23 cellular contexts compared by ENCODE assay signal in genomic region chr4:111449657-111450056, GRCh38.
"Had no signal": no experiment of that assay in that cellular context is flagged by ENCODE, and none has a peak within 500 bp of the region (broad histone marks: within the 10 kb centered on the region; RNA-seq: fewer than 3 reads in every experiment).

No MANE protein-coding gene starts in this region.

- ATAC-seq: activated CD4-positive, alpha-beta T cell treated with anti-CD3 and anti-CD28 coated beads for 36 hours; Right ventricle myocardium inferior; T-cell had no signal

- H3K4me3 Mint-ChIP-seq: activated CD4-positive, alpha-beta memory T cell treated with anti-CD3 and anti-CD28 coated beads, Interleukin-2, amount 10 ng/mL, durations not matched to agents 7 days and 5 days; activated CD4-positive, alpha-beta T cell treated with anti-CD3 and anti-CD28 coated beads for 36 hours; activated naive CD4-positive, alpha-beta T cell treated with anti-CD3 and anti-CD28 coated beads, Interleukin-2, amount 50 U/mL, for 24 hours; central memory CD8-positive, alpha-beta T cell; T-cell had no signal

- DNase-seq: activated CD4-positive, alpha-beta memory T cell treated with anti-CD3 and anti-CD28 coated beads, Interleukin-2, amount 10 ng/mL, durations not matched to agents 7 days and 5 days; activated CD4-positive, alpha-beta T cell treated with anti-CD3 and anti-CD28 coated beads for 36 hours; activated CD4-positive, alpha-beta T cell treated with anti-CD3 and anti-CD28 coated beads, Interleukin-2, amount 50 U/mL, for 1 hour; activated CD4-positive, CD25-positive, alpha-beta regulatory T cell; activated effector memory CD4-positive, alpha-beta T cell treated with Interleukin-2 at 50 U/mL for 16 hours; activated naive CD4-positive, alpha-beta T cell; activated T-cell treated with anti-CD3 and anti-CD28 coated beads, Interleukin-2, amount 50 U/mL, for 1 hour; aorta; Karpas-422; NCI-H1105 treated with DMSO at 0.1 percent for 48 hours; NCI-H1436 treated with DMSO at 0.1 percent for 48 hours; NCI-H187; NCI-H2081; NCI-H446; NCI-H524; PC-9; T-cell; T-helper 2 cell; T1000 had no signal

- H3K27me3 Mint-ChIP-seq: activated CD4-positive, alpha-beta memory T cell treated with anti-CD3 and anti-CD28 coated beads, Interleukin-2, amount 10 ng/mL, durations not matched to agents 7 days and 5 days; activated CD4-positive, alpha-beta T cell treated with anti-CD3 and anti-CD28 coated beads for 36 hours; activated naive CD4-positive, alpha-beta T cell treated with anti-CD3 and anti-CD28 coated beads, Interleukin-2, amount 50 U/mL, for 24 hours; central memory CD8-positive, alpha-beta T cell; T-cell had no signal

- H3K36me3 Mint-ChIP-seq: activated naive CD4-positive, alpha-beta T cell treated with anti-CD3 and anti-CD28 coated beads, Interleukin-2, amount 50 U/mL, for 24 hours; T-cell had no signal

- H3K27ac ChIP-seq: PC-9, SK-N-MC had no signal

- H3K4me1 Mint-ChIP-seq: activated CD4-positive, alpha-beta memory T cell treated with anti-CD3 and anti-CD28 coated beads, Interleukin-2, amount 10 ng/mL, durations not matched to agents 7 days and 5 days; activated CD4-positive, alpha-beta T cell treated with anti-CD3 and anti-CD28 coated beads for 36 hours; activated naive CD4-positive, alpha-beta T cell treated with anti-CD3 and anti-CD28 coated beads, Interleukin-2, amount 50 U/mL, for 24 hours; central memory CD8-positive, alpha-beta T cell; T-cell had no signal

- H3K4me2 ChIP-seq: PC-9 had no signal

- H2AFZ ChIP-seq: PC-9 had no signal

- H3K4me3 ChIP-seq: PC-9, SK-N-MC had no signal

- H3K27ac Mint-ChIP-seq: activated CD4-positive, alpha-beta memory T cell treated with anti-CD3 and anti-CD28 coated beads, Interleukin-2, amount 10 ng/mL, durations not matched to agents 7 days and 5 days; activated CD4-positive, alpha-beta T cell treated with anti-CD3 and anti-CD28 coated beads for 36 hours; activated naive CD4-positive, alpha-beta T cell treated with anti-CD3 and anti-CD28 coated beads, Interleukin-2, amount 50 U/mL, for 24 hours; T-cell had no signal

- H3K9me3 Mint-ChIP-seq: activated naive CD4-positive, alpha-beta T cell treated with anti-CD3 and anti-CD28 coated beads, Interleukin-2, amount 50 U/mL, for 24 hours had no signal
